ENCODE assay signal across 11 cellular contexts in genomic region chr9:127546125-127546832, GRCh38.
DNase-seq lines count a peak whose midpoint lies in the region; ATAC-seq and TF ChIP-seq lines count a peak whose summit lies in the region.
"Had no signal": no experiment of that assay in that cellular context is flagged by ENCODE, and none has a peak within 500 bp of the region (broad histone marks: within the 10 kb centered on the region; RNA-seq: fewer than 3 reads in every experiment).

No MANE protein-coding gene starts in this region.

- ATAC-seq in RWPE2 (ENCODE audit: low read depth) = peak; percentile 9
- ATAC-seq in GM18909 (IDR thresholded peaks at IDR 0.05; ENCODE audit: poor library complexity, unreplicated experiment) = no peak
- ATAC-seq in GM18858 (IDR thresholded peaks at IDR 0.05; ENCODE audit: unreplicated experiment) = no peak

- POLR2A ChIA-PET in Caco-2 (lab: Charles Lee) = interaction anchor here (1.0 kb wide), 2 partner anchors 12 to 95 kb away, joined by 4 read pairs; partner anchors contain the start of gene LRSAM1

- H3K4me3 ChIP-seq in Caco-2 (ENCODE audit: low read depth, low read length) = no peak overlapping the region
- no peak overlapping the region for H3K4me3 ChIP-seq in RWPE2 (ENCODE audit: severe bottlenecking)
- H3K4me3 ChIP-seq in esophagus muscularis mucosa = peak overlapping the region in 1 of 4 donors; percentile 3
- no peak overlapping the region for H3K4me3 ChIP-seq in HAP-1

- no peak for DNase-seq in Caco-2
- no peak for DNase-seq in RWPE2 (ENCODE audit: low spot score)
- no peak for DNase-seq in esophagus muscularis mucosa (ENCODE audit: extremely low spot score)
- no peak for DNase-seq in progenitor cell of endocrine pancreas (ENCODE audit: low spot score, unreplicated experiment)
- no peak for DNase-seq in HAP-1 (ENCODE audit: low spot score in 2 of 2)
- DNase-seq in stimulated activated CD4-positive, alpha-beta T cell treated with anti-CD3 and anti-CD28 coated beads, Interleukin-1b, Interleukin-23, amount 100 ng/mL, for 48 hours = no peak
- DNase-seq: activated T-cell treated with anti-CD3 and anti-CD28 coated beads, Interleukin-2, amount 50 U/mL, for 24 hours; NCI-H1105 treated with DMSO at 0.1 percent for 48 hours; SHP77 treated with DMSO at 0.1 percent for 48 hours had no signal

- CTCF ChIA-PET in Caco-2 (lab: Charles Lee) = interaction anchor here (0.6 to 0.7 kb wide), 2 partner anchors 20 to 189 kb away, joined by 3 read pairs; partner anchors contain the start of gene TOR2A

- H3K9me3 ChIP-seq in Caco-2 (no peaks in the 10 kb centered on the region), RWPE2 (ENCODE audit: severe bottlenecking) (no peaks in the 10 kb centered on the region), esophagus muscularis mucosa (no peaks in the 10 kb centered on the region), HAP-1 (no peaks in the 10 kb centered on the region)

- H3K27ac ChIP-seq in RWPE2 (ENCODE audit: poor library complexity, severe bottlenecking) (peak overlapping the region; percentile 84), esophagus muscularis mucosa (replicated peaks in 1 of 4) (peak overlapping the region; percentile 63 to 77 (median 66))

- no peak for TF ChIP-seq EP300 in esophagus muscularis mucosa (IDR thresholded peaks at IDR 0.05)

- H3K9me3 Mint-ChIP-seq in Caco-2 (ENCODE audit: unreplicated experiment) (no peaks in the 10 kb centered on the region), progenitor cell of endocrine pancreas (ENCODE audit: low read depth) (no peaks in the 10 kb centered on the region)
- H3K9me3 Mint-ChIP-seq: activated T-cell treated with anti-CD3 and anti-CD28 coated beads, Interleukin-2, amount 50 U/mL, for 24 hours had no signal

- H3K36me3 ChIP-seq in Caco-2 (ENCODE audit: control insufficient read depth, insufficient read depth, low read length) = peaks cover 2% of the 10 kb centered on the region; the same call in 1 of the 2 replicates
- peaks cover 71% of the 10 kb centered on the region for H3K36me3 ChIP-seq in RWPE2 (ENCODE audit: low read depth)
- peaks cover 0 to 5% (median 2%) of the 10 kb centered on the region in 4 donors for H3K36me3 ChIP-seq in esophagus muscularis mucosa
- no peaks in the 10 kb centered on the region for H3K36me3 ChIP-seq in HAP-1 (replicated peaks)

- H3K27me3 ChIP-seq in Caco-2 (replicated peaks; ENCODE audit: control insufficient read depth, insufficient read depth, low read length) = no peaks in the 10 kb centered on the region
- no peaks in the 10 kb centered on the region for H3K27me3 ChIP-seq in RWPE2 (ENCODE audit: insufficient read depth, poor library complexity, severe bottlenecking)
- H3K27me3 ChIP-seq in esophagus muscularis mucosa = no peaks in the 10 kb centered on the region
- H3K27me3 ChIP-seq in HAP-1 (ENCODE audit: low read depth) = no peaks in the 10 kb centered on the region

- peaks cover 33% of the 10 kb centered on the region for H3K4me1 ChIP-seq in Caco-2
- H3K4me1 ChIP-seq in RWPE2 (ENCODE audit: insufficient read depth, poor library complexity, severe bottlenecking) = peaks cover 53% of the 10 kb centered on the region
- peaks cover 55 to 89% (median 86%) of the 10 kb centered on the region in 4 donors for H3K4me1 ChIP-seq in esophagus muscularis mucosa
- H3K4me1 ChIP-seq in HAP-1 = no peaks in the 10 kb centered on the region

- H3K36me3 Mint-ChIP-seq in Caco-2 (ENCODE audit: insufficient read depth, unreplicated experiment) (peaks cover 32% of the 10 kb centered on the region), progenitor cell of endocrine pancreas (ENCODE audit: insufficient read depth) (no peaks in the 10 kb centered on the region)

- peaks cover 38% of the 10 kb centered on the region for H3K4me1 Mint-ChIP-seq in Caco-2 (ENCODE audit: low read depth, unreplicated experiment)
- H3K4me1 Mint-ChIP-seq in progenitor cell of endocrine pancreas (ENCODE audit: low read depth) = peaks cover 30% of the 10 kb centered on the region

- BruUV-seq in Caco-2 (replicated peaks; lab: Mats Ljungman, UMichigan) = no TSS peak

- H3K27ac Mint-ChIP-seq in Caco-2 (ENCODE audit: unreplicated experiment) (peak overlapping the region; percentile 93), progenitor cell of endocrine pancreas (peak overlapping the region; percentile 99)
- H3K27ac Mint-ChIP-seq: activated T-cell treated with anti-CD3 and anti-CD28 coated beads, Interleukin-2, amount 50 U/mL, for 24 hours had no signal

- H3K27me3 Mint-ChIP-seq in Caco-2 (ENCODE audit: insufficient read depth, unreplicated experiment) = no peaks in the 10 kb centered on the region
- no peaks in the 10 kb centered on the region for H3K27me3 Mint-ChIP-seq in progenitor cell of endocrine pancreas
- H3K27me3 Mint-ChIP-seq: activated T-cell treated with anti-CD3 and anti-CD28 coated beads, Interleukin-2, amount 50 U/mL, for 24 hours had no signal

- intact Hi-C loops in Caco-2 (cut with micrococcal nuclease; ENCODE audit: unreplicated experiment) = no loop called here
- intact Hi-C loops in esophagus muscularis mucosa (cut with DNase I) = no loop called here

- WGBS in esophagus muscularis mucosa = 85% methylated on average over 11 of the region's 14 CpGs

- H3K4me3 Mint-ChIP-seq in Caco-2 (ENCODE audit: unreplicated experiment) (peak overlapping the region; percentile 69), progenitor cell of endocrine pancreas (ENCODE audit: low read depth) (no peak overlapping the region)
- H3K4me3 Mint-ChIP-seq: activated T-cell treated with anti-CD3 and anti-CD28 coated beads, Interleukin-2, amount 50 U/mL, for 24 hours had no signal

- no peak for TF ChIP-seq POLR2A in esophagus muscularis mucosa (IDR thresholded peaks at IDR 0.05; ENCODE audit: low read depth)

- in situ Hi-C loops in HAP-1 (cut with MboI; ENCODE audit: low sequenced_read_pairs) = no loop called here

- TF ChIP-seq CTCF in Caco-2 (IDR thresholded peaks at IDR 0.05; ENCODE audit: insufficient read depth in 1 of 2, low read depth in 1 of 2, low read length in 1 of 2, severe bottlenecking in 1 of 2, unreplicated experiment in 1 of 2) = no peak
- no peak for TF ChIP-seq CTCF in RWPE2 (IDR thresholded peaks at IDR 0.05; ENCODE audit: poor library complexity, severe bottlenecking)
- TF ChIP-seq CTCF in esophagus muscularis mucosa (IDR thresholded peaks at IDR 0.05) = no peak
- no peak for TF ChIP-seq CTCF in progenitor cell of endocrine pancreas (IDR thresholded peaks at IDR 0.05; ENCODE audit: unreplicated experiment)
